Comparison of ENCODE assay signal across 16 cellular contexts in the genomic region with DNA sequence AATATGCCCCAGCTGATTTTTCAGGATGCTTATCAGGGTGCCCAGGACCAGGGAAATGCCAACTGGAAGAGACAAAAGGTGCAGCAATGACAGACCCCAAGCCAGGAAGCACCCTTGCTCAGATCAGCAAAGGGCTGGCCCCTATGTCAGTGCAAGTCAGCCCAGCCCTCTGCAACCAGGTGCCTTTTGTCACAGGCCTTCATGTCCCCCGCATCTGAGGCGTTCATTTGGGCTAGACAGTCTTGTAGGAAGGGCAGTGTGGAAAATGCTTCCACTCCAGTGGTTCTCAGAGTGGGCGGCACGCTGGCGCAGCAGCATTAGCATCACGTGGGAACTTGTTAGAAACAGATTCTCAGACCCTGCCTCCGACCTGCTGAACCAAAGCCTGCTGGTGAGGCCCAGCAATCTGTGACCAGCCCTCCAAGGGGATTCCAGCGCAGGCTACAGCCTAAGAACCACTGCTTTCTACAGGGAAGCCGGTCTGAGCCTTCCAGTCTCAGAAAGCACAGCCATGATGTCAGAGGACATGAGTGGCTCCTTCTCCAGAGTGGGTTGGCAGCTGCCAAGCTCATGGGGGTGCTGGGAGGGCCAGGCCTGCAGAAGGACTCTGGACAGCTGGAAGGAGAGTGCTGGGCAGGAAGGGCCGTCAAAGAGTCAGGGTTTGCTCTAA. TPM values are rescaled to one million over a fixed set of nuclear protein-coding genes. Genes with fewer than 3 reads are reported as not detected.
DNase-seq lines count a peak whose midpoint lies in the region; ATAC-seq lines count a peak whose summit lies in the region.
"Had no signal": no experiment of that assay in that cellular context is flagged by ENCODE, and none has a peak within 500 bp of the region (broad histone marks: within the 10 kb centered on the region; RNA-seq: fewer than 3 reads in every experiment).

No MANE protein-coding gene starts in this region.

- H3K36me3 Mint-ChIP-seq in activated CD8-positive, alpha-beta memory T cell treated with anti-CD3 and anti-CD28 coated beads, Interleukin-2, amount 10 ng/mL, durations not matched to agents 7 days and 5 days, result no peaks in the 10 kb centered on the region

- no peak overlapping the region for H3K27ac Mint-ChIP-seq in activated CD8-positive, alpha-beta memory T cell treated with anti-CD3 and anti-CD28 coated beads, Interleukin-2, amount 10 ng/mL, durations not matched to agents 7 days and 5 days

- no peak for ATAC-seq in activated CD8-positive, alpha-beta memory T cell treated with anti-CD3 and anti-CD28 coated beads, Interleukin-2, amount 10 ng/mL, durations not matched to agents 7 days and 5 days
- ATAC-seq in HG02588 (IDR thresholded peaks at IDR 0.05; ENCODE audit: unreplicated experiment), result no peak

- H3K4me3 ChIP-seq in mesodermal cell (ENCODE audit: extremely low read depth, insufficient read depth, low read length, poor library complexity, severe bottlenecking), result no peak overlapping the region

- no peaks in the 10 kb centered on the region for H3K36me3 ChIP-seq in mesodermal cell (ENCODE audit: control insufficient read depth, insufficient read depth, low read length)

- H3K27me3 Mint-ChIP-seq in activated CD8-positive, alpha-beta memory T cell treated with anti-CD3 and anti-CD28 coated beads, Interleukin-2, amount 10 ng/mL, durations not matched to agents 7 days and 5 days, result no peaks in the 10 kb centered on the region

- H3K4me3 Mint-ChIP-seq in activated CD8-positive, alpha-beta memory T cell treated with anti-CD3 and anti-CD28 coated beads, Interleukin-2, amount 10 ng/mL, durations not matched to agents 7 days and 5 days, result no peak overlapping the region

- H3K4me1 Mint-ChIP-seq in activated CD8-positive, alpha-beta memory T cell treated with anti-CD3 and anti-CD28 coated beads, Interleukin-2, amount 10 ng/mL, durations not matched to agents 7 days and 5 days, result no peaks in the 10 kb centered on the region

- DNase-seq in activated CD8-positive, alpha-beta memory T cell treated with anti-CD3 and anti-CD28 coated beads, Interleukin-2, amount 10 ng/mL, durations not matched to agents 7 days and 5 days, result peak; percentile 36
- no peak for DNase-seq in activated CD8-positive, alpha-beta memory T cell treated with anti-CD3 and anti-CD28 coated beads for 24 hours
- DNase-seq in ecto neural progenitor cell (ENCODE audit: low spot score) (peak; percentile 67), ureter (ENCODE audit: low spot score) (peak; percentile 23), inferior parietal cortex (ENCODE audit: extremely low spot score) (no peak), NCI-H2171 treated with DMSO at 0.1 percent for 48 hours (lab: John Stamatoyannopoulos, UW) (no peak)
- DNase-seq: ACHN, DMS153, GOT3, NCI-H1105 treated with DMSO at 0.1 percent for 48 hours, occipital lobe had no signal

- WGBS in mesodermal cell (ENCODE audit: insufficient coverage in 2 of 2), 2 experiments, result 72 to 74% methylated on average over 9 to 10 of the region's 10 CpGs

- H3K27ac ChIP-seq in mesodermal cell (ENCODE audit: low read depth, low read length, severe bottlenecking), result peak overlapping the region; percentile 82
- H3K27ac ChIP-seq: VCaP had no signal

- CTCF ChIA-PET in activated CD8-positive, alpha-beta memory T cell treated with anti-CD3 and anti-CD28 coated beads, Interleukin-2, amount 10 ng/mL, durations not matched to agents 7 days and 5 days (lab: Charles Lee), result no interaction called here

- H3K9me3 ChIP-seq in mesodermal cell (ENCODE audit: control insufficient read depth, low read length), result no peaks in the 10 kb centered on the region

- H3K9me3 Mint-ChIP-seq in activated CD8-positive, alpha-beta memory T cell treated with anti-CD3 and anti-CD28 coated beads, Interleukin-2, amount 10 ng/mL, durations not matched to agents 7 days and 5 days (ENCODE audit: low read depth), result no peaks in the 10 kb centered on the region

- peaks cover 20% of the 10 kb centered on the region for H3K4me1 ChIP-seq in mesodermal cell (ENCODE audit: control insufficient read depth, insufficient read depth, low read length, poor library complexity, severe bottlenecking)

RNA-seq across cellular contexts. Expression of a gene that starts 13.1 kb away (rescaled TPM):
- total RNA-seq in activated CD8-positive, alpha-beta memory T cell treated with anti-CD3 and anti-CD28 coated beads, Interleukin-2, amount 10 ng/mL, durations not matched to agents 7 days and 5 days, result not detected
- polyA plus RNA-seq in mesodermal cell (2013, experiment 1 of 2), result not detected
- not detected for polyA plus RNA-seq in mesodermal cell (2013, experiment 2 of 2)
- not detected for total RNA-seq in ureter
- total RNA-seq: dermis microvascular lymphatic vessel endothelial cell, fibroblast of villous mesenchyme had no signal

RNA-seq across cellular contexts. Expression of a gene that starts 44.9 kb away (rescaled TPM):
- total RNA-seq in activated CD8-positive, alpha-beta memory T cell treated with anti-CD3 and anti-CD28 coated beads, Interleukin-2, amount 10 ng/mL, durations not matched to agents 7 days and 5 days, result under 1 TPM in 1 of 2 experiments, not detected in 1; 0.14 TPM
- polyA plus RNA-seq in mesodermal cell (2013, experiment 1 of 2), result not detected
- polyA plus RNA-seq in mesodermal cell (2013, experiment 2 of 2), result not detected
- 1.2 TPM for total RNA-seq in ureter
- total RNA-seq: fibroblast of villous mesenchyme had no signal

RNA-seq across cellular contexts. Expression of a gene that starts 54.7 kb away (rescaled TPM):
- total RNA-seq in activated CD8-positive, alpha-beta memory T cell treated with anti-CD3 and anti-CD28 coated beads, Interleukin-2, amount 10 ng/mL, durations not matched to agents 7 days and 5 days, result 10 to 100 TPM; 29.9 to 30.5 TPM
- 18.7 TPM for polyA plus RNA-seq in mesodermal cell (2013, experiment 1 of 2)
- polyA plus RNA-seq in mesodermal cell (2013, experiment 2 of 2), result 19.6 TPM
- total RNA-seq in ureter, result 59.8 TPM

Comparison
In these comparisons a context has a peak if more than half of its experiments do, and no peak if none do; other contexts are left out.
1. DNase-seq: peak in activated CD8-positive, alpha-beta memory T cell treated with anti-CD3 and anti-CD28 coated beads, Interleukin-2, amount 10 ng/mL, durations not matched to agents 7 days and 5 days (single experiment), ecto neural progenitor cell (single experiment) and ureter (single experiment); none in activated CD8-positive, alpha-beta memory T cell treated with anti-CD3 and anti-CD28 coated beads for 24 hours (single experiment), inferior parietal cortex (single experiment) and NCI-H2171 treated with DMSO at 0.1 percent for 48 hours (single experiment).